29 cellular contexts compared by ENCODE assay signal in genomic region chr10:28717659-28718201, GRCh38. TPM values are rescaled to one million over a fixed set of nuclear protein-coding genes. Genes with fewer than 3 reads are reported as not detected.
"Had no signal": no experiment of that assay in that cellular context is flagged by ENCODE, and none has a peak within 500 bp of the region (broad histone marks: within the 10 kb centered on the region; RNA-seq: fewer than 3 reads in every experiment).

No MANE protein-coding gene starts in this region.

- H3K4me3 Mint-ChIP-seq: activated CD8-positive, alpha-beta T cell treated with anti-CD3 and anti-CD28 coated beads for 36 hours; activated naive CD4-positive, alpha-beta T cell treated with anti-CD3 and anti-CD28 coated beads for 36 hours; activated naive CD4-positive, alpha-beta T cell treated with anti-CD3 and anti-CD28 coated beads, Interleukin-2, amount 50 U/mL, for 24 hours; activated naive CD8-positive, alpha-beta T cell treated with anti-CD3 and anti-CD28 coated beads for 36 hours; activated naive CD8-positive, alpha-beta T cell treated with anti-CD3 and anti-CD28 coated beads, Interleukin-2, amount 50 U/mL, for 24 hours; activated T-cell treated with anti-CD3 and anti-CD28 coated beads, Interleukin-2, amount 50 U/mL, for 4 hours; activated T-helper 17 cell treated with anti-CD3 and anti-CD28 coated beads, Interleukin-2, amount 50 U/mL, for 72 hours; effector memory CD8-positive, alpha-beta T cell had no signal

- H3K4me3 ChIP-seq: adrenal gland, body of pancreas, esophagus squamous epithelium, gastroesophageal sphincter, heart right ventricle had no signal

- H3K36me3 ChIP-seq: adrenal gland, esophagus squamous epithelium, gastroesophageal sphincter, heart right ventricle had no signal

- H3K4me1 Mint-ChIP-seq: activated naive CD4-positive, alpha-beta T cell treated with anti-CD3 and anti-CD28 coated beads, Interleukin-2, amount 50 U/mL, for 24 hours; activated T-helper 17 cell treated with anti-CD3 and anti-CD28 coated beads, Interleukin-2, amount 50 U/mL, for 72 hours had no signal

- H3K9me3 ChIP-seq: adrenal gland, body of pancreas, esophagus squamous epithelium, gastroesophageal sphincter had no signal

- H3K27ac ChIP-seq: adrenal gland, body of pancreas, esophagus squamous epithelium, gastroesophageal sphincter, heart right ventricle had no signal

- DNase-seq: activated CD4-positive, alpha-beta T cell treated with anti-CD3 and anti-CD28 coated beads for 1 hour; activated CD4-positive, alpha-beta T cell treated with anti-CD3 and anti-CD28 coated beads for 4 hours; activated CD4-positive, alpha-beta T cell treated with anti-CD3 and anti-CD28 coated beads, Interleukin-2, amount 50 U/mL, for 1 hour; activated CD4-positive, alpha-beta T cell treated with anti-CD3 and anti-CD28 coated beads, Interleukin-2, amount 50 U/mL, for 48 hours; activated CD8-positive, alpha-beta memory T cell treated with anti-CD3 and anti-CD28 coated beads for 24 hours; activated CD8-positive, alpha-beta T cell treated with anti-CD3 and anti-CD28 coated beads for 36 hours; activated effector memory CD4-positive, alpha-beta T cell treated with Interleukin-2 at 50 U/mL for 16 hours; activated gamma-delta T cell treated with Interleukin-2 at 50 U/mL for 16 hours; activated naive CD4-positive, alpha-beta T cell treated with anti-CD3 and anti-CD28 coated beads for 36 hours; activated naive CD8-positive, alpha-beta T cell treated with anti-CD3 and anti-CD28 coated beads for 36 hours; activated naive CD8-positive, alpha-beta T cell treated with anti-CD3 and anti-CD28 coated beads, Interleukin-2, amount 50 U/mL, for 24 hours; activated T-cell treated with anti-CD3 and anti-CD28 coated beads, Interleukin-2, amount 50 U/mL, for 4 hours; amygdala; aorta; body of pancreas; caudate nucleus; cortex of kidney; dermis blood vessel endothelial cell; effector CD4-positive, alpha-beta T cell; effector memory CD8-positive, alpha-beta T cell; esophagus squamous epithelium; foreskin melanocyte; heart right ventricle; T-helper 2 cell had no signal

- ATAC-seq: activated CD8-positive, alpha-beta T cell treated with anti-CD3 and anti-CD28 coated beads for 36 hours; activated naive CD8-positive, alpha-beta T cell treated with anti-CD3 and anti-CD28 coated beads, Interleukin-2, amount 50 U/mL, for 24 hours; activated T-cell treated with anti-CD3 and anti-CD28 coated beads, Interleukin-2, amount 50 U/mL, for 4 hours; activated T-helper 17 cell treated with anti-CD3 and anti-CD28 coated beads, Interleukin-2, amount 50 U/mL, for 72 hours; body of pancreas; effector memory CD8-positive, alpha-beta T cell; gastroesophageal sphincter; heart right ventricle had no signal

- H3K9me3 Mint-ChIP-seq: activated CD8-positive, alpha-beta T cell treated with anti-CD3 and anti-CD28 coated beads for 36 hours; activated naive CD4-positive, alpha-beta T cell treated with anti-CD3 and anti-CD28 coated beads for 36 hours; activated naive CD8-positive, alpha-beta T cell treated with anti-CD3 and anti-CD28 coated beads for 36 hours; activated naive CD8-positive, alpha-beta T cell treated with anti-CD3 and anti-CD28 coated beads, Interleukin-2, amount 50 U/mL, for 24 hours; activated T-cell treated with anti-CD3 and anti-CD28 coated beads, Interleukin-2, amount 50 U/mL, for 4 hours; activated T-helper 17 cell treated with anti-CD3 and anti-CD28 coated beads, Interleukin-2, amount 50 U/mL, for 72 hours; effector memory CD8-positive, alpha-beta T cell had no signal

- H3K27ac Mint-ChIP-seq: activated CD8-positive, alpha-beta T cell treated with anti-CD3 and anti-CD28 coated beads for 36 hours; activated naive CD4-positive, alpha-beta T cell treated with anti-CD3 and anti-CD28 coated beads for 36 hours; activated naive CD4-positive, alpha-beta T cell treated with anti-CD3 and anti-CD28 coated beads, Interleukin-2, amount 50 U/mL, for 24 hours; activated naive CD8-positive, alpha-beta T cell treated with anti-CD3 and anti-CD28 coated beads for 36 hours; activated naive CD8-positive, alpha-beta T cell treated with anti-CD3 and anti-CD28 coated beads, Interleukin-2, amount 50 U/mL, for 24 hours; activated T-helper 17 cell treated with anti-CD3 and anti-CD28 coated beads, Interleukin-2, amount 50 U/mL, for 72 hours; effector memory CD8-positive, alpha-beta T cell had no signal

- H3K36me3 Mint-ChIP-seq: activated naive CD4-positive, alpha-beta T cell treated with anti-CD3 and anti-CD28 coated beads, Interleukin-2, amount 50 U/mL, for 24 hours; activated naive CD8-positive, alpha-beta T cell treated with anti-CD3 and anti-CD28 coated beads for 36 hours had no signal

RNA-seq across cellular contexts. Expression of gene BAMBI, which starts 40.4 kb away (rescaled TPM):
- total RNA-seq: activated T-helper 17 cell treated with anti-CD3 and anti-CD28 coated beads, Interleukin-2, amount 50 U/mL, for 72 hours; T-helper 1 cell treated with Interleukin-12 subunit alpha and Interleukin-12 subunit beta and Interleukin-4 antibody, amounts not matched to agents 30 ng/mL and 1 ng/mL, for 36 hours had no signal
